ENCODE assay signal across 19 cellular contexts in genomic region chr11:32113637-32114203, GRCh38. TPM values are rescaled to one million over a fixed set of nuclear protein-coding genes. Genes with fewer than 3 reads are reported as not detected.
DNase-seq lines count a peak whose midpoint lies in the region; ATAC-seq and TF ChIP-seq lines count a peak whose summit lies in the region.
"Had no signal": no experiment of that assay in that cellular context is flagged by ENCODE, and none has a peak within 500 bp of the region (broad histone marks: within the 10 kb centered on the region; RNA-seq: fewer than 3 reads in every experiment).

No MANE protein-coding gene starts in this region.

- ATAC-seq in aorta (ENCODE audit: low FRiP score): no peak

- DNase-seq in DMS 273 (lab: John Stamatoyannopoulos, UW; ENCODE audit: unreplicated experiment) (peak; percentile 77), NCI-H2171 (lab: John Stamatoyannopoulos, UW) (peak; percentile 99), endodermal cell (peak; percentile 69), mesenteric fat pad (ENCODE audit: low spot score) (no peak), NCI-H2227 treated with DMSO at 0.1 percent for 48 hours (lab: John Stamatoyannopoulos, UW) (no peak), aorta (no peak)
- DNase-seq: ACHN, AML-193, GM23248, NCI-H2029 treated with DMSO at 0.1 percent for 48 hours, NCI-H774, SIG-M5, T-helper 1 cell, T-helper 9 cell had no signal

- H3K4me1 ChIP-seq in endodermal cell (ENCODE audit: control insufficient read depth, insufficient read depth, low read length) (no peaks in the 10 kb centered on the region), aorta (ENCODE audit: control insufficient read depth in 1 of 2, insufficient read depth in 2 of 2, low read length in 2 of 2) (no peaks in the 10 kb centered on the region)

- no peak for TF ChIP-seq CTCF in 22Rv1 (IDR thresholded peaks at IDR 0.05)
- TF ChIP-seq CTCF in endodermal cell (conservative IDR thresholded peaks at IDR 0.05): no peak

- intact Hi-C loops in aorta (cut with DNase I): no loop called here

- H3K27me3 ChIP-seq in endodermal cell (ENCODE audit: control insufficient read depth, insufficient read depth, low read length, poor library complexity, severe bottlenecking) (no peaks in the 10 kb centered on the region), aorta (ENCODE audit: control insufficient read depth in 1 of 2, insufficient read depth in 2 of 2, low read length in 1 of 2) (no peaks in the 10 kb centered on the region)

- H3K36me3 Mint-ChIP-seq in endodermal cell (ENCODE audit: low read depth): no peaks in the 10 kb centered on the region

- 89% methylated on average over 3 to 4 of the region's 5 CpGs for WGBS in endodermal cell (ENCODE audit: insufficient coverage in 1 of 2, insufficient read length in 1 of 2), 2 experiments
- WGBS in aorta, 2 donors: 66% methylated on average over 5 of the region's 5 CpGs

- H3K9me3 ChIP-seq in endodermal cell (ENCODE audit: control insufficient read depth, low read length) (no peaks in the 10 kb centered on the region), aorta (ENCODE audit: control insufficient read depth, low read length) (no peaks in the 10 kb centered on the region)

- no peak overlapping the region for H3K4me3 ChIP-seq in endodermal cell (ENCODE audit: low read length)
- H3K4me3 ChIP-seq in aorta (ENCODE audit: low read length in 2 of 2): no peak overlapping the region
- H3K4me3 ChIP-seq: GM23248, PC-9 had no signal

- peak overlapping the region; percentile 28 for H3K27ac ChIP-seq in 22Rv1
- H3K27ac ChIP-seq in endodermal cell (ENCODE audit: low read depth, low read length): no peak overlapping the region
- H3K27ac ChIP-seq in aorta (ENCODE audit: low read depth in 1 of 2, low read length in 2 of 2): no peak overlapping the region
- H3K27ac ChIP-seq: C4-2B, GM23248, KMS-11, PC-9, RWPE1 had no signal

- peaks cover 2% of the 10 kb centered on the region for H3K27me3 Mint-ChIP-seq in endodermal cell (ENCODE audit: insufficient read depth)

- H3K4me3 Mint-ChIP-seq in endodermal cell: no peak overlapping the region

- peaks cover 4% of the 10 kb centered on the region for H3K4me1 Mint-ChIP-seq in endodermal cell

- H3K27ac Mint-ChIP-seq in endodermal cell: no peak overlapping the region

- no peak overlapping the region for H3K9ac ChIP-seq in endodermal cell (ENCODE audit: extremely low read depth, low read length, poor library complexity, severe bottlenecking)
- H3K9ac ChIP-seq: GM23248, KMS-11 had no signal

- no peaks in the 10 kb centered on the region for H3K36me3 ChIP-seq in endodermal cell (ENCODE audit: control insufficient read depth, insufficient read depth, low read length)
- no peaks in the 10 kb centered on the region for H3K36me3 ChIP-seq in aorta (ENCODE audit: control insufficient read depth in 1 of 2, insufficient read depth in 2 of 2, low read length in 1 of 2)

- H3K9me3 Mint-ChIP-seq in endodermal cell: no peaks in the 10 kb centered on the region

RNA-seq across cellular contexts. Expression of gene RCN1, which starts 22.8 kb away (rescaled TPM):
- 100 to 1,000 TPM in 1 of 2 donors, 10 to 100 TPM in 1; 99.5 to 136 TPM for total RNA-seq in endodermal cell
- 204 TPM for polyA plus RNA-seq in endodermal cell (2013, experiment 1 of 2)
- polyA plus RNA-seq in endodermal cell (2013, experiment 2 of 2): 183 TPM
- total RNA-seq in mesenteric fat pad: 133 TPM
- total RNA-seq in aorta: 100 to 1,000 TPM in 1 of 2 donors, 10 to 100 TPM in 1; 78.9 to 105 TPM
- 100 to 1,000 TPM in 1 of 2 donors, 10 to 100 TPM in 1; 55.8 to 125 TPM for polyA plus RNA-seq in aorta

Comparison
In these comparisons a context has a peak if more than half of its experiments do, and no peak if none do; other contexts are left out.
1. DNase-seq: peak in DMS 273 (single experiment), NCI-H2171 (single experiment) and endodermal cell (single experiment); none in mesenteric fat pad (single experiment), NCI-H2227 treated with DMSO at 0.1 percent for 48 hours (single experiment) and aorta (0 of 2).